ENCODE assay signal across 1 cellular context in the genomic region with DNA sequence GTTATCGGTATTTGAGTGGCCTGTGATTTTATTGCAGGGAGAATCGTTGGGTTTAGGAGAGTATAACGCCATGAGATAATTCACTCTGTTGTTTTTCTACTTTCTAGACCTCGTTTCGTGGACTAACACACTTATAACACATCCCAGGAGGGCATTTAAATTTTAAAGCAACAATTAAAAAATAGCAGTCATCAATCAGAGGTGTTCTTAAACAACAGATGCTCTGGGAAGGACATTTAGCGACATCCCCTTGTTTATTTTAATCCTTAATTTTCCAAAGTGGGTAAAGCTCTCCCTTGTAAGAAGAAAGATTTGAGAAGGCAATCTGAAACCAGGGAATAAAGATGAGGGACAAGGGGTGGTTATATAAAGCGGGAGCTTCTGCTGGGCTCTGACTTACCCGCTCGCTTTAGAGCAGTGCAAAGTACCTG.
TF ChIP-seq lines count a peak whose summit lies in the region.

No MANE protein-coding gene starts in this region.

TF ChIP-seq in GM23338, 12 proteins besides CTCF, POLR2A, EP300 and RAD21 (continued from another document):
- TF ChIP-seq, protein P1, sequence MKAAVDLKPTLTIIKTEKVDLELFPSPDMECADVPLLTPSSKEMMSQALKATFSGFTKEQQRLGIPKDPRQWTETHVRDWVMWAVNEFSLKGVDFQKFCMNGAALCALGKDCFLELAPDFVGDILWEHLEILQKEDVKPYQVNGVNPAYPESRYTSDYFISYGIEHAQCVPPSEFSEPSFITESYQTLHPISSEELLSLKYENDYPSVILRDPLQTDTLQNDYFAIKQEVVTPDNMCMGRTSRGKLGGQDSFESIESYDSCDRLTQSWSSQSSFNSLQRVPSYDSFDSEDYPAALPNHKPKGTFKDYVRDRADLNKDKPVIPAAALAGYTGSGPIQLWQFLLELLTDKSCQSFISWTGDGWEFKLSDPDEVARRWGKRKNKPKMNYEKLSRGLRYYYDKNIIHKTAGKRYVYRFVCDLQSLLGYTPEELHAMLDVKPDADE (IDR thresholded peaks at IDR 0.05): no peak
- TF ChIP-seq JUNB (IDR thresholded peaks at IDR 0.05; ENCODE audit: unreplicated experiment) (no peak), NANOG (IDR thresholded peaks at IDR 0.05; ENCODE audit: borderline replicate concordance) (no peak), EZH2phosphoT487 (IDR thresholded peaks at IDR 0.05; ENCODE audit: unreplicated experiment) (no peak), POLR2AphosphoS5 (IDR thresholded peaks at IDR 0.05; ENCODE audit: low read depth) (no peak), STAT1 (IDR thresholded peaks at IDR 0.05; ENCODE audit: unreplicated experiment) (no peak), EZH2 (IDR thresholded peaks at IDR 0.05; ENCODE audit: low read depth, unreplicated experiment) (no peak)
- TF ChIP-seq, protein P2, sequence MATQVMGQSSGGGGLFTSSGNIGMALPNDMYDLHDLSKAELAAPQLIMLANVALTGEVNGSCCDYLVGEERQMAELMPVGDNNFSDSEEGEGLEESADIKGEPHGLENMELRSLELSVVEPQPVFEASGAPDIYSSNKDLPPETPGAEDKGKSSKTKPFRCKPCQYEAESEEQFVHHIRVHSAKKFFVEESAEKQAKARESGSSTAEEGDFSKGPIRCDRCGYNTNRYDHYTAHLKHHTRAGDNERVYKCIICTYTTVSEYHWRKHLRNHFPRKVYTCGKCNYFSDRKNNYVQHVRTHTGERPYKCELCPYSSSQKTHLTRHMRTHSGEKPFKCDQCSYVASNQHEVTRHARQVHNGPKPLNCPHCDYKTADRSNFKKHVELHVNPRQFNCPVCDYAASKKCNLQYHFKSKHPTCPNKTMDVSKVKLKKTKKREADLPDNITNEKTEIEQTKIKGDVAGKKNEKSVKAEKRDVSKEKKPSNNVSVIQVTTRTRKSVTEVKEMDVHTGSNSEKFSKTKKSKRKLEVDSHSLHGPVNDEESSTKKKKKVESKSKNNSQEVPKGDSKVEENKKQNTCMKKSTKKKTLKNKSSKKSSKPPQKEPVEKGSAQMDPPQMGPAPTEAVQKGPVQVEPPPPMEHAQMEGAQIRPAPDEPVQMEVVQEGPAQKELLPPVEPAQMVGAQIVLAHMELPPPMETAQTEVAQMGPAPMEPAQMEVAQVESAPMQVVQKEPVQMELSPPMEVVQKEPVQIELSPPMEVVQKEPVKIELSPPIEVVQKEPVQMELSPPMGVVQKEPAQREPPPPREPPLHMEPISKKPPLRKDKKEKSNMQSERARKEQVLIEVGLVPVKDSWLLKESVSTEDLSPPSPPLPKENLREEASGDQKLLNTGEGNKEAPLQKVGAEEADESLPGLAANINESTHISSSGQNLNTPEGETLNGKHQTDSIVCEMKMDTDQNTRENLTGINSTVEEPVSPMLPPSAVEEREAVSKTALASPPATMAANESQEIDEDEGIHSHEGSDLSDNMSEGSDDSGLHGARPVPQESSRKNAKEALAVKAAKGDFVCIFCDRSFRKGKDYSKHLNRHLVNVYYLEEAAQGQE (IDR thresholded peaks at IDR 0.05; ENCODE audit: unreplicated experiment): no peak
